20 cellular contexts compared by ENCODE assay signal in genomic region chr18:58386780-58387179, GRCh38.
DNase-seq lines count a peak whose midpoint lies in the region; ATAC-seq and TF ChIP-seq lines count a peak whose summit lies in the region.
"Had no signal": no experiment of that assay in that cellular context is flagged by ENCODE, and none has a peak within 500 bp of the region (broad histone marks: within the 10 kb centered on the region; RNA-seq: fewer than 3 reads in every experiment).

No MANE protein-coding gene starts in this region.

- peaks cover 7% of the 10 kb centered on the region in 2 experiments for H3K4me1 Mint-ChIP-seq in H9

- H3K27me3 ChIP-seq in H9 (ENCODE audit: insufficient read depth, low read length) = no peaks in the 10 kb centered on the region
- no peaks in the 10 kb centered on the region for H3K27me3 ChIP-seq in dorsolateral prefrontal cortex
- H3K27me3 ChIP-seq in spleen (replicated peaks in 1 of 7) = no peaks in the 10 kb centered on the region
- H3K27me3 ChIP-seq: BLaER1 treated with 17β-estradiol and CSF1 and Interleukin-3, amounts not matched to agents 10 nM and 100 nM had no signal

- H4K5ac ChIP-seq in H9 (ENCODE audit: insufficient read length, low read depth, low read length) = no peak overlapping the region

- H3K36me3 ChIP-seq in spleen = peaks cover 0 to 78% (median 11%) of the 10 kb centered on the region in 6 donors

- DNase-seq in H9 (peak; percentile 10), dorsolateral prefrontal cortex (peak in 4 of 10 donors; percentile 39 to 70 (median 48)), middle frontal gyrus (ENCODE audit: extremely low spot score, low spot score) (peak; percentile 37), superior temporal gyrus (ENCODE audit: extremely low spot score) (peak; percentile 57), spleen (no peak), NCI-H524 (lab: John Stamatoyannopoulos, UW) (no peak)
- DNase-seq: AML-193; CD4-positive, alpha-beta T cell; NCI-H1092; NCI-H1417 treated with DMSO at 0.1 percent for 48 hours; NCI-H1694 treated with DMSO at 0.1 percent for 48 hours; NCI-H2081; NCI-H446; NCI-H526; NCI-H82; NK-92 treated with Interleukin-12 subunit alpha and Interleukin-12 subunit beta, amount 100 ng/mL, for 24 hours; PC-3; SK-N-SH had no signal

- peak overlapping the region in 1 of 3 experiments; percentile 25; a peak in 1 of 7 replicates for H3K27ac Mint-ChIP-seq in H9
- H3K27ac Mint-ChIP-seq: CD4-positive, alpha-beta T cell had no signal

- H3K4me2 ChIP-seq in H9 (ENCODE audit: insufficient read depth, insufficient read length, low read length) = no peak overlapping the region
- H3K4me2 ChIP-seq: BLaER1 treated with 17β-estradiol and CSF1 and Interleukin-3, amounts not matched to agents 10 nM and 100 nM; SK-N-SH had no signal

- H3K27ac ChIP-seq in H9 (ENCODE audit: insufficient read length, low read depth, low read length) (no peak overlapping the region), dorsolateral prefrontal cortex (peak overlapping the region in 41 of 59 donors; percentile 3 to 81 (median 48)), spleen (no peak overlapping the region)
- H3K27ac ChIP-seq: BLaER1 treated with 17β-estradiol and CSF1 and Interleukin-3, amounts not matched to agents 10 nM and 100 nM had no signal

- H3K23me2 ChIP-seq in H9 (ENCODE audit: insufficient read length, low read depth, low read length, poor library complexity, severe bottlenecking) = no peaks in the 10 kb centered on the region

- no peak overlapping the region for H3T11ph ChIP-seq in H9 (ENCODE audit: low read length)

- no peak for TF ChIP-seq POLR2A in spleen (IDR thresholded peaks at IDR 0.05)

- H3K36me3 Mint-ChIP-seq in H9 (ENCODE audit: insufficient read depth in 1 of 3, low read depth in 3 of 3) = peaks cover 15 to 78% (median 70%) of the 10 kb centered on the region in 3 experiments; a peak in 6 of 7 replicates

- H4K20me1 ChIP-seq in H9 (ENCODE audit: control insufficient read depth, insufficient read depth, insufficient read length) = no peaks in the 10 kb centered on the region
- H4K20me1 ChIP-seq: BLaER1 treated with 17β-estradiol and CSF1 and Interleukin-3, amounts not matched to agents 10 nM and 100 nM had no signal

- no peak overlapping the region for H3K14ac ChIP-seq in H9 (ENCODE audit: insufficient read depth, low read length)

- H3K79me1 ChIP-seq in H9 (ENCODE audit: insufficient read depth, low read depth, low read length, poor library complexity, severe bottlenecking) = no peaks in the 10 kb centered on the region

- H3K23ac ChIP-seq in H9 (ENCODE audit: insufficient read length, low read depth, low read length) = no peak overlapping the region

- H3K4me3 ChIP-seq in dorsolateral prefrontal cortex (no peak overlapping the region), spleen (no peak overlapping the region)
- H3K4me3 ChIP-seq: BLaER1 treated with 17β-estradiol and CSF1 and Interleukin-3, amounts not matched to agents 10 nM and 100 nM had no signal

- no CpG with 5 or more reads among the region's 14 CpGs for WGBS in H9 (ENCODE audit: extremely low coverage, insufficient read length, low lambda C conversion rate)
- 95 to 98% (median 97%) methylated on average over 14 of the region's 14 CpGs for WGBS in spleen, 5 donors

- H3K27me3 Mint-ChIP-seq in H9 (ENCODE audit: low read depth) = peaks cover 2% of the 10 kb centered on the region; the same call in 1 of the 2 replicates
- H3K27me3 Mint-ChIP-seq: CD4-positive, alpha-beta T cell had no signal

- no peaks in the 10 kb centered on the region; the same call in 1 of the 2 replicates for H3K4me1 ChIP-seq in H9 (ENCODE audit: insufficient read depth, low read length)
- peaks cover 0 to 7% (median 2%) of the 10 kb centered on the region in 6 donors for H3K4me1 ChIP-seq in spleen

- H3K9me3 ChIP-seq in H9 (ENCODE audit: control insufficient read depth, low read depth, low read length) = no peaks in the 10 kb centered on the region
- no peaks in the 10 kb centered on the region for H3K9me3 ChIP-seq in spleen
- H3K9me3 ChIP-seq: BLaER1 treated with 17β-estradiol and CSF1 and Interleukin-3, amounts not matched to agents 10 nM and 100 nM; SK-N-SH had no signal

- no peak overlapping the region for H2BK12ac ChIP-seq in H9 (ENCODE audit: insufficient read length, low read depth, low read length)

- no peak overlapping the region for H2BK20ac ChIP-seq in H9 (ENCODE audit: low read depth, low read length, poor library complexity, severe bottlenecking)

- H3K56ac ChIP-seq in H9 (ENCODE audit: insufficient read length, low read depth, low read length) = no peak overlapping the region

- no peaks in the 10 kb centered on the region for H3K79me2 ChIP-seq in H9 (ENCODE audit: insufficient read depth, low read length)

- H3K18ac ChIP-seq in H9 (ENCODE audit: insufficient read length, low read depth, low read length) = no peak overlapping the region

- no peak overlapping the region for H3K4me3 Mint-ChIP-seq in H9
- H3K4me3 Mint-ChIP-seq: CD4-positive, alpha-beta T cell had no signal

- H4K91ac ChIP-seq in H9 (ENCODE audit: insufficient read length, low read depth, low read length) = no peak overlapping the region

- no peak overlapping the region for H2AFZ ChIP-seq in H9 (ENCODE audit: low read length)

- H3K4ac ChIP-seq in H9 (ENCODE audit: low read depth, low read length) = no peak overlapping the region

- TF ChIP-seq CTCF in H9 (conservative IDR thresholded peaks at IDR 0.05) (no peak), dorsolateral prefrontal cortex (IDR thresholded peaks at IDR 0.05 in 54 of 56, conservative IDR thresholded peaks at IDR 0.05 in 2 of 56; ENCODE audit: low read depth in 1 of 56, partially characterized antibody in 56 of 56) (no peak), spleen (IDR thresholded peaks at IDR 0.05 in 8 of 11, conservative IDR thresholded peaks at IDR 0.05 in 3 of 11) (no peak)

- H2BK15ac ChIP-seq in H9 (ENCODE audit: low read depth, low read length) = no peak overlapping the region

- H2AK5ac ChIP-seq in H9 (ENCODE audit: insufficient read length, low read length) = no peak overlapping the region

- ATAC-seq in GM19395 (IDR thresholded peaks at IDR 0.05; ENCODE audit: unreplicated experiment) = no peak
- ATAC-seq: PC-3 had no signal

- no peaks in the 10 kb centered on the region for H3K9me3 Mint-ChIP-seq in H9
- H3K9me3 Mint-ChIP-seq: CD4-positive, alpha-beta T cell had no signal

- no peak overlapping the region for H4K8ac ChIP-seq in H9 (replicated peaks; ENCODE audit: insufficient read length, low read depth, low read length)

- H2BK5ac ChIP-seq in H9 (ENCODE audit: insufficient read length, low read length) = no peak overlapping the region

- no peak overlapping the region for H3K9ac ChIP-seq in H9 (ENCODE audit: extremely low read depth, insufficient read length, low read length)
- H3K9ac ChIP-seq: BLaER1 treated with 17β-estradiol and CSF1 and Interleukin-3, amounts not matched to agents 10 nM and 100 nM; SK-N-SH had no signal

- no peak overlapping the region for H2BK120ac ChIP-seq in H9 (ENCODE audit: low read depth, low read length, poor library complexity, severe bottlenecking)

- intact Hi-C loops in dorsolateral prefrontal cortex (cut with DNase I) = no loop called here
- intact Hi-C loops in spleen (cut with DNase I; ENCODE audit: low total_unique reads) = no loop called here

Comparison
In these comparisons a context has a peak if more than half of its experiments do, and no peak if none do; other contexts are left out.
1. DNase-seq: peak in H9 (single experiment), middle frontal gyrus (single experiment) and superior temporal gyrus (single experiment); none in spleen (single experiment) and NCI-H524 (0 of 2).
2. H3K27ac ChIP-seq: peak in dorsolateral prefrontal cortex (41 of 59); none in H9 (single experiment) and spleen (0 of 8).